30 cellular contexts compared by ENCODE assay signal in the genomic region with DNA sequence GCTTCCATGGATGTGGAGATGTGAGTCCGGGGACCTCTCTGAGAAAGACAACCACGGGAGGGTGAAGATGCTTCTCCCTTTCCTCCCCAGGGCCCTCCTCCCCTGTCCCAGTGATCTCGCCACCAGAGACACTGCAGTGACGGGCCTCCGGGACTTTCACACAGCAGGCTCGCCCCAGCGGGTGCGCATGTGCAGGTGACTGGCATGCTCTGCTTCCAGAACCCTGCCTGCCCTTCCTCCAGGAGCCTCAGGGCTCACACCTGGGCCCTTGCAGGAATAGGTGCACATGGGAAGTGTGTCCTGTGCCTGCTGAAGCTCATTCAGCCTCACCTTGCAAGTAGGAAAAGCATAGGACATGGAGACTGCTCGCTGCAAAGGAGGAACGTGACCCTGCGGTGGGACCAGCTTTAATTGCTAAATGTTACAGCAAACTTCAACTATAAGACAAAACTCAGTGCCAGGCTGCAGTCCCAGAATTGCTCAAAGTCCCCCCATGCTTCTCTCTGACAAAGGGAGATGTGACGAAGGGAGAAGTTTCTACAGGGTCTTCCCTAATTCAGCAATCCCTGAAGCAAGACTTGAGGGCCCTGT. TPM values are rescaled to one million over a fixed set of nuclear protein-coding genes. Genes with fewer than 3 reads are reported as not detected.
"Had no signal": no experiment of that assay in that cellular context is flagged by ENCODE, and none has a peak within 500 bp of the region (broad histone marks: within the 10 kb centered on the region; RNA-seq: fewer than 3 reads in every experiment).

No MANE protein-coding gene starts in this region.

- FAIRE-seq: keratinocyte, small intestine had no signal

- H3K9ac ChIP-seq: parathyroid adenoma had no signal

- ATAC-seq: left cardiac atrium; left lung; lower lobe of right lung; natural killer cell; psoas muscle; stimulated activated effector memory CD8-positive, alpha-beta T cell treated with anti-CD3 and anti-CD28 coated beads, Interleukin-12 subunit alpha, Interleukin-12 subunit beta, amount 100 ng/mL, for 72 hours had no signal

- H3K27ac Mint-ChIP-seq: naive B cell; natural killer cell; stimulated activated effector memory CD8-positive, alpha-beta T cell treated with anti-CD3 and anti-CD28 coated beads, Interleukin-12 subunit alpha, Interleukin-12 subunit beta, amount 100 ng/mL, for 72 hours; stimulated activated naive CD8-positive, alpha-beta T cell treated with anti-CD3 and anti-CD28 coated beads, Interleukin-15, Interleukin-2, amounts not matched to agents 100 ng/mL and 50 ng/mL, for 24 hours; type B pancreatic cell had no signal

- H3K4me1 Mint-ChIP-seq: stimulated activated effector memory CD8-positive, alpha-beta T cell treated with anti-CD3 and anti-CD28 coated beads, Interleukin-12 subunit alpha, Interleukin-12 subunit beta, amount 100 ng/mL, for 72 hours had no signal

- H3K36me3 Mint-ChIP-seq: naive B cell; natural killer cell; stimulated activated effector memory CD8-positive, alpha-beta T cell treated with anti-CD3 and anti-CD28 coated beads, Interleukin-12 subunit alpha, Interleukin-12 subunit beta, amount 100 ng/mL, for 72 hours; type B pancreatic cell had no signal

- H3K9me3 Mint-ChIP-seq: naive B cell; natural killer cell; stimulated activated effector memory CD8-positive, alpha-beta T cell treated with anti-CD3 and anti-CD28 coated beads, Interleukin-12 subunit alpha, Interleukin-12 subunit beta, amount 100 ng/mL, for 72 hours; stimulated activated naive CD8-positive, alpha-beta T cell treated with anti-CD3 and anti-CD28 coated beads, Interleukin-15, Interleukin-2, amounts not matched to agents 100 ng/mL and 50 ng/mL, for 24 hours; type B pancreatic cell had no signal

- H3K36me3 ChIP-seq: left lung, lower lobe of right lung, neutrophil, sigmoid colon, spleen, suprapubic skin, tibial nerve, uterus had no signal

- DNase-seq: hippocampal formation; left cardiac atrium; lower lobe of right lung; mammary epithelial cell; mesenchymal stem cell; naive B cell; natural killer cell; occipital lobe; psoas muscle; sigmoid colon; small intestine; spleen; stimulated activated CD4-positive, alpha-beta T cell treated with anti-CD3 and anti-CD28 coated beads, Interleukin-4, amount 100 ng/mL, for 24 hours; stimulated activated naive CD4-positive, alpha-beta T cell; uterus had no signal

- H2AFZ ChIP-seq: parathyroid adenoma had no signal

- H3K27me3 ChIP-seq: left lung, neutrophil, sigmoid colon, suprapubic skin, tibial nerve, uterus had no signal

- H3K27ac ChIP-seq: left lung, lower lobe of right lung, neutrophil, parathyroid adenoma, psoas muscle, sigmoid colon, spleen, suprapubic skin, tibial nerve, uterus had no signal

- H3K9me3 ChIP-seq: left lung, lower lobe of right lung, neutrophil, psoas muscle, sigmoid colon, spleen, suprapubic skin, tibial nerve, uterus had no signal

- H3K79me2 ChIP-seq: parathyroid adenoma had no signal

- H3K4me3 Mint-ChIP-seq: natural killer cell; stimulated activated effector memory CD8-positive, alpha-beta T cell treated with anti-CD3 and anti-CD28 coated beads, Interleukin-12 subunit alpha, Interleukin-12 subunit beta, amount 100 ng/mL, for 72 hours; stimulated activated naive CD8-positive, alpha-beta T cell treated with anti-CD3 and anti-CD28 coated beads, Interleukin-15, Interleukin-2, amounts not matched to agents 100 ng/mL and 50 ng/mL, for 24 hours; type B pancreatic cell had no signal

- H3K4me1 ChIP-seq: left lung, lower lobe of right lung, parathyroid adenoma, psoas muscle, sigmoid colon, spleen, suprapubic skin, tibial nerve, uterus had no signal

- H3K27me3 Mint-ChIP-seq: type B pancreatic cell had no signal

- H3K4me3 ChIP-seq: left lung, lower lobe of right lung, psoas muscle, sigmoid colon, spleen, suprapubic skin, tibial nerve, uterus had no signal

RNA-seq across cellular contexts. Expression of a gene that starts 19.2 kb away (rescaled TPM):
- total RNA-seq: left cardiac atrium, left lung, liver, lower lobe of right lung, mammary epithelial cell, mononuclear cell, natural killer cell, occipital lobe, osteocyte, posterior vena cava, psoas muscle, sigmoid colon, spleen, subcutaneous adipose tissue, suprapubic skin, tibial nerve, ureter, uterus had no signal

RNA-seq across cellular contexts. Expression of a gene that starts 57.4 kb away (rescaled TPM):
- total RNA-seq: left cardiac atrium, left lung, liver, lower lobe of right lung, mammary epithelial cell, mononuclear cell, natural killer cell, occipital lobe, osteocyte, posterior vena cava, psoas muscle, sigmoid colon, spleen, subcutaneous adipose tissue, suprapubic skin, tibial nerve, ureter, uterus had no signal

RNA-seq across cellular contexts. Expression of a gene that starts 58.2 kb away (rescaled TPM):
- total RNA-seq: left cardiac atrium, left lung, liver, lower lobe of right lung, mammary epithelial cell, mononuclear cell, natural killer cell, occipital lobe, osteocyte, posterior vena cava, psoas muscle, sigmoid colon, spleen, subcutaneous adipose tissue, suprapubic skin, tibial nerve, ureter, uterus had no signal
